In the genomic region with DNA sequence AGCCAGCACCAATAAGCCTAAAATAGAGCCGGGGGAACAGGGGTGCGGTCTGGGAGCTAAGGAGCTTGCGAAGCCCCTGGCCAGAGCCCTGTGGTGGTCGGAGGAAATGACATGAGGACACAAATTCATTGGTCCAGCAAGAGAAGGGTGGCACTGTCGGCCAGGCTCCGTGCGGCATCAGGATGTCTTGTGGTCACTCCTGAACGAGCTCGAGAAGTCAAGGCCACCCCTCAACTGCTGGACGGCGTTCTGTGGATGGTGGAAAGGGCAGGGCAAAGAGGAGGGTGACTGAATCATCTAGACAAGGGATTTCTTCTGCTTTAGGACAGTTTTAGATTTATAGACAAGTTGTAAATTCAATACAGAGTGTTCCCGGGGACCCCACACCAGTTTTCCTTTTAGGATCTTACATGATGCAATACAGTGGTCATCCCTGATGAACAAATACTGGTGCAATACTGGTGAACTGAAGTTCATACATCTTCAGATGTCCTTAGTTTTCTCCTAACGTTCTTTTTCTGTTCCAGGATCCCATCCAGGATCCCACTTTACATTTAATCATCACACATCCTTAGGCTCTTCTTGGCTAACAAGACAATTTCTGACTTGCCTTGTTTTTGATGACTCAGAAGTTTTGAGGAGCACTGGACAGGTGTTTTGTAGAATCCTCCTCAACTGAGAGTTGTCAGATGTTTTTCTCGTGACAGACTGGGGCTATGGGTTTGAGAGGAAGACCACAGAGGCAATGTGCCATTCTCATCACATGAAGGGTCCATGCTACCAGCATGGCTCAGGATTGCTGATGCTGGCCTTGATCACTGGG, we compare ENCODE assay signal across 23 cellular contexts. TPM values are rescaled to one million over a fixed set of nuclear protein-coding genes. Genes with fewer than 3 reads are reported as not detected.
"Had no signal": no experiment of that assay in that cellular context is flagged by ENCODE, and none has a peak within 500 bp of the region (broad histone marks: within the 10 kb centered on the region; RNA-seq: fewer than 3 reads in every experiment).

No MANE protein-coding gene starts in this region.

- H3K4me1 ChIP-seq: left lung, tibial artery had no signal

- H3K27ac ChIP-seq: dorsolateral prefrontal cortex, left lung, tibial artery had no signal

- H3K36me3 Mint-ChIP-seq: activated naive CD8-positive, alpha-beta T cell had no signal

- ATAC-seq: activated T-cell treated with anti-CD3 and anti-CD28 coated beads, Interleukin-2, amount 50 U/mL, for 72 hours; left lung had no signal

- H3K27me3 Mint-ChIP-seq: activated CD4-positive, alpha-beta T cell treated with anti-CD3 and anti-CD28 coated beads, Interleukin-2, amount 10 ng/mL, durations not matched to agents 24 days and 14 days; activated naive CD8-positive, alpha-beta T cell had no signal

- DNase-seq: activated CD4-positive, alpha-beta T cell treated with anti-CD3 and anti-CD28 coated beads, Interleukin-2, amount 10 ng/mL, durations not matched to agents 24 days and 14 days; activated CD4-positive, CD25-positive, alpha-beta regulatory T cell; activated CD8-positive, alpha-beta memory T cell treated with anti-CD3 and anti-CD28 coated beads, Interleukin-2, amount 50 U/mL, for 4 hours; activated T-cell treated with anti-CD3 and anti-CD28 coated beads, Interleukin-2, amount 50 U/mL, for 72 hours; amniotic stem cell; dorsolateral prefrontal cortex; kidney; left lung; midbrain; stimulated activated CD4-positive, alpha-beta T cell treated with anti-CD3 and anti-CD28 coated beads, Interleukin-12 subunit alpha, Interleukin-12 subunit beta, amount 100 ng/mL, for 4 hours; stimulated activated CD4-positive, alpha-beta T cell treated with anti-CD3 and anti-CD28 coated beads, Interleukin-1b, Interleukin-23, amount 100 ng/mL, for 48 hours; stimulated activated CD8-positive, alpha-beta memory T cell treated with anti-CD3 and anti-CD28 coated beads, Interleukin-4, amount 100 ng/mL, for 48 hours; stimulated activated naive CD4-positive, alpha-beta T cell; substantia nigra had no signal

- H3K27me3 ChIP-seq: left lung had no signal

- H3K4me3 ChIP-seq: dorsolateral prefrontal cortex, left lung, tibial artery had no signal

- H3K27ac Mint-ChIP-seq: activated CD4-positive, alpha-beta T cell treated with anti-CD3 and anti-CD28 coated beads, Interleukin-2, amount 10 ng/mL, durations not matched to agents 24 days and 14 days; activated naive CD8-positive, alpha-beta T cell; activated T-cell treated with anti-CD3 and anti-CD28 coated beads, Interleukin-2, amount 50 U/mL, for 72 hours had no signal

- H3K36me3 ChIP-seq: left lung, tibial artery had no signal

- FAIRE-seq: frontal cortex, kidney, urothelium cell line had no signal

- H3K4me3 Mint-ChIP-seq: activated CD4-positive, alpha-beta T cell treated with anti-CD3 and anti-CD28 coated beads, Interleukin-2, amount 10 ng/mL, durations not matched to agents 24 days and 14 days; activated T-cell treated with anti-CD3 and anti-CD28 coated beads, Interleukin-2, amount 50 U/mL, for 72 hours had no signal

- H3K9me3 Mint-ChIP-seq: activated CD4-positive, alpha-beta T cell treated with anti-CD3 and anti-CD28 coated beads, Interleukin-2, amount 10 ng/mL, durations not matched to agents 24 days and 14 days; activated T-cell treated with anti-CD3 and anti-CD28 coated beads, Interleukin-2, amount 50 U/mL, for 72 hours had no signal

- H3K9me3 ChIP-seq: left lung, tibial artery had no signal

RNA-seq across cellular contexts. Expression of a gene that starts 13.2 kb away (rescaled TPM):
- total RNA-seq: cardiac septum, lung microvascular endothelial cell, omental fat pad, posterior vena cava had no signal
- polyA plus RNA-seq: neural cell had no signal
